1 cellular context compared by ENCODE assay signal in the genomic region with DNA sequence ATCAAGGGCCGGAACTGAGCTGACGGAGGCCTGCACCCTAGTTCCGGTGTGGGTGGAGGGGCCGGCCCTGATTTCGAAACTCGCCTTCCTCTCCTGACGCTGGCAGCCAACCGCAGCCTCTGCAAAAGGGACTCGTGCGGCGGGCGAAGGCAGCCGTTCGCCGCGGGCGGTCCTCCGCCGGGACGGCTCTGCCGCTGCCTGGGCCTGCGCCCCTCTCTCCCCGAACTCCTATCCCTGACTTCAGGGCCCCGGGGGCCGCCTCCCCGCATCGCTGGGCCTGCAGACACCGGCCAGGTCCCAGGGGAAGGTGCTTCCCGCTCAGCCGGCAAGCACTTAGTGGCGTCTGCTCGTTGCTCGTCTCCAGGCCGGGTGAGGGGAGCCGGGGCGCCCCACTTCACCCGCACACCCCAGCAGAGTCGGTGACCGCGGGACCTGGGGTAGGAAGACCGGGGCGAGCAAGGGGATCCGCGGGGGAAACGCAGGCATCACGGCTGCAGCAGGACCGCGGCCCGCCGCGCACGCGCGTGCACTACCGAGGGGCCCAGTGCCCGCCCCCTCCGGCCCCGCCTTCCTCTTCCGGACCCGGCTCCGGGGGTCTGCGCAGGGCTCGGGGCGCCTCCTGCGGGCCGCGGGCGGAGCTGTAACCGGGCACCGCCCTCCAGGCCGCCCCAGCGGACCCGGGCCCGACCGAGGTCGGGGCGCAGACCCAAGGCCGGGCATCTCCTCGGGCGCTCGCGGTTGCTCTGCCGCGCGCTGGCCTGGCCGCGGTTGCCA.
TF ChIP-seq lines count a peak whose summit lies in the region.

No MANE protein-coding gene starts in this region.

TF ChIP-seq in HepG2, 621 proteins besides CTCF, POLR2A, EP300 and RAD21 (continued from another document and continues in another):
- TF ChIP-seq, protein P1, sequence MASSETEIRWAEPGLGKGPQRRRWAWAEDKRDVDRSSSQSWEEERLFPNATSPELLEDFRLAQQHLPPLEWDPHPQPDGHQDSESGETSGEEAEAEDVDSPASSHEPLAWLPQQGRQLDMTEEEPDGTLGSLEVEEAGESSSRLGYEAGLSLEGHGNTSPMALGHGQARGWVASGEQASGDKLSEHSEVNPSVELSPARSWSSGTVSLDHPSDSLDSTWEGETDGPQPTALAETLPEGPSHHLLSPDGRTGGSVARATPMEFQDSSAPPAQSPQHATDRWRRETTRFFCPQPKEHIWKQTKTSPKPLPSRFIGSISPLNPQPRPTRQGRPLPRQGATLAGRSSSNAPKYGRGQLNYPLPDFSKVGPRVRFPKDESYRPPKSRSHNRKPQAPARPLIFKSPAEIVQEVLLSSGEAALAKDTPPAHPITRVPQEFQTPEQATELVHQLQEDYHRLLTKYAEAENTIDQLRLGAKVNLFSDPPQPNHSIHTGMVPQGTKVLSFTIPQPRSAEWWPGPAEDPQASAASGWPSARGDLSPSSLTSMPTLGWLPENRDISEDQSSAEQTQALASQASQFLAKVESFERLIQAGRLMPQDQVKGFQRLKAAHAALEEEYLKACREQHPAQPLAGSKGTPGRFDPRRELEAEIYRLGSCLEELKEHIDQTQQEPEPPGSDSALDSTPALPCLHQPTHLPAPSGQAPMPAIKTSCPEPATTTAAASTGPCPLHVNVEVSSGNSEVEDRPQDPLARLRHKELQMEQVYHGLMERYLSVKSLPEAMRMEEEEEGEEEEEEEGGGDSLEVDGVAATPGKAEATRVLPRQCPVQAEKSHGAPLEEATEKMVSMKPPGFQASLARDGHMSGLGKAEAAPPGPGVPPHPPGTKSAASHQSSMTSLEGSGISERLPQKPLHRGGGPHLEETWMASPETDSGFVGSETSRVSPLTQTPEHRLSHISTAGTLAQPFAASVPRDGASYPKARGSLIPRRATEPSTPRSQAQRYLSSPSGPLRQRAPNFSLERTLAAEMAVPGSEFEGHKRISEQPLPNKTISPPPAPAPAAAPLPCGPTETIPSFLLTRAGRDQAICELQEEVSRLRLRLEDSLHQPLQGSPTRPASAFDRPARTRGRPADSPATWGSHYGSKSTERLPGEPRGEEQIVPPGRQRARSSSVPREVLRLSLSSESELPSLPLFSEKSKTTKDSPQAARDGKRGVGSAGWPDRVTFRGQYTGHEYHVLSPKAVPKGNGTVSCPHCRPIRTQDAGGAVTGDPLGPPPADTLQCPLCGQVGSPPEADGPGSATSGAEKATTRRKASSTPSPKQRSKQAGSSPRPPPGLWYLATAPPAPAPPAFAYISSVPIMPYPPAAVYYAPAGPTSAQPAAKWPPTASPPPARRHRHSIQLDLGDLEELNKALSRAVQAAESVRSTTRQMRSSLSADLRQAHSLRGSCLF (CRISPR knock-in tag; IDR thresholded peaks at IDR 0.05; ENCODE audit: borderline replicate concordance) = 0 out of 2 replicates have a peak, but pooled peaks have one; percentile 31
- TF ChIP-seq ZNF256 (CRISPR knock-in tag; conservative IDR thresholded peaks at IDR 0.05) = peak; percentile 30; the same call in 1 of the 2 replicates
- TF ChIP-seq IKZF1 (IDR thresholded peaks at IDR 0.05) = no peak
- TF ChIP-seq MLLT10 (CRISPR knock-in tag; IDR thresholded peaks at IDR 0.05) = no peak
- no peak for TF ChIP-seq CBX2 (IDR thresholded peaks at IDR 0.05; ENCODE audit: low read depth, low read length)
- no peak for TF ChIP-seq CBX2 (CRISPR knock-in tag; IDR thresholded peaks at IDR 0.05; ENCODE audit: low read depth)
- peak; percentile 62 for TF ChIP-seq IKZF4 (CRISPR knock-in tag; IDR thresholded peaks at IDR 0.05; ENCODE audit: borderline replicate concordance, low read depth, not compliant biosample characterization)
- 0 out of 2 replicates have a peak, but pooled peaks have one; percentile 54 for TF ChIP-seq ZNF512 (CRISPR knock-in tag; IDR thresholded peaks at IDR 0.05)
- TF ChIP-seq MBD4 (IDR thresholded peaks at IDR 0.05; ENCODE audit: borderline replicate concordance, low read length) = no peak
- TF ChIP-seq BRCA1 (CRISPR knock-in tag; IDR thresholded peaks at IDR 0.05) = peak; percentile 80
- TF ChIP-seq ZNF570 (CRISPR knock-in tag; IDR thresholded peaks at IDR 0.05; ENCODE audit: borderline replicate concordance) = no peak
- no peak for TF ChIP-seq ZNF776 (CRISPR knock-in tag; IDR thresholded peaks at IDR 0.05)
- TF ChIP-seq FLYWCH1 (CRISPR knock-in tag; IDR thresholded peaks at IDR 0.05) = no peak
- TF ChIP-seq ZNF879 (CRISPR knock-in tag; IDR thresholded peaks at IDR 0.05) = peak; percentile 93
- TF ChIP-seq ELF4 (CRISPR knock-in tag; IDR thresholded peaks at IDR 0.05; ENCODE audit: borderline replicate concordance) = peak; percentile 93
- no peak; the same call in 1 of the 2 replicates for TF ChIP-seq HIC2 (CRISPR knock-in tag; IDR thresholded peaks at IDR 0.05; ENCODE audit: low read depth)
- no peak; the same call in 1 of the 2 replicates for TF ChIP-seq ZSCAN21 (CRISPR knock-in tag; IDR thresholded peaks at IDR 0.05; ENCODE audit: borderline replicate concordance)
- peak; percentile 27; the same call in 1 of the 2 replicates for TF ChIP-seq ZNF431 (CRISPR knock-in tag; IDR thresholded peaks at IDR 0.05; ENCODE audit: borderline replicate concordance, low read depth)
- TF ChIP-seq ZBTB20 (CRISPR knock-in tag; IDR thresholded peaks at IDR 0.05; ENCODE audit: borderline replicate concordance, low read depth) = no peak
- 0 out of 2 replicates have a peak, but pooled peaks have one; percentile 37 for TF ChIP-seq ZNF577 (CRISPR knock-in tag; IDR thresholded peaks at IDR 0.05; ENCODE audit: borderline replicate concordance, low read depth)
- TF ChIP-seq NONO (IDR thresholded peaks at IDR 0.05) = no peak
- peak; percentile 86 for TF ChIP-seq NONO (CRISPR knock-in tag; conservative IDR thresholded peaks at IDR 0.05)
- TF ChIP-seq KLF11 (CRISPR knock-in tag; IDR thresholded peaks at IDR 0.05) = 0 out of 2 replicates have a peak, but pooled peaks have one; percentile 80
- TF ChIP-seq ZBTB34 (CRISPR knock-in tag; IDR thresholded peaks at IDR 0.05) = peak; percentile 37; the same call in 1 of the 2 replicates
- TF ChIP-seq ZNF546 (CRISPR knock-in tag; conservative IDR thresholded peaks at IDR 0.05) = peak; percentile 52; the same call in 1 of the 2 replicates
- TF ChIP-seq RCOR2 (CRISPR knock-in tag; IDR thresholded peaks at IDR 0.05) = no peak
- no peak for TF ChIP-seq GABPA (IDR thresholded peaks at IDR 0.05; ENCODE audit: low read depth, low read length)
- peak; percentile 92 for TF ChIP-seq GABPA (CRISPR knock-in tag; IDR thresholded peaks at IDR 0.05; ENCODE audit: low read depth)
- peak; percentile 68 for TF ChIP-seq ZNF784 (CRISPR knock-in tag; IDR thresholded peaks at IDR 0.05; ENCODE audit: borderline replicate concordance)
- peak; percentile 24 for TF ChIP-seq SKI (IDR thresholded peaks at IDR 0.05; ENCODE audit: partially characterized antibody)
- TF ChIP-seq FOXK1 (CRISPR knock-in tag; IDR thresholded peaks at IDR 0.05; ENCODE audit: borderline replicate concordance, low read depth) = no peak
- TF ChIP-seq NFE2L2 (IDR thresholded peaks at IDR 0.05; ENCODE audit: low read length) = no peak
- TF ChIP-seq ZNF382 (CRISPR knock-in tag; IDR thresholded peaks at IDR 0.05; ENCODE audit: borderline replicate concordance) = no peak
- peak; percentile 73; the same call in 1 of the 2 replicates for TF ChIP-seq IRF9 (CRISPR knock-in tag; IDR thresholded peaks at IDR 0.05; ENCODE audit: borderline replicate concordance)
- peak; percentile 53 for TF ChIP-seq PHF20 (CRISPR knock-in tag; IDR thresholded peaks at IDR 0.05)
- no peak for TF ChIP-seq NFRKB (IDR thresholded peaks at IDR 0.05)
- peak; percentile 91 for TF ChIP-seq ATF7-NPFF (CRISPR knock-in tag; IDR thresholded peaks at IDR 0.05; ENCODE audit: low read depth)
- no peak; the same call in 1 of the 2 replicates for TF ChIP-seq SP140L (CRISPR knock-in tag; IDR thresholded peaks at IDR 0.05; ENCODE audit: borderline replicate concordance)
- TF ChIP-seq ZNF235 (CRISPR knock-in tag; IDR thresholded peaks at IDR 0.05; ENCODE audit: borderline replicate concordance) = no peak; the same call in 1 of the 2 replicates
- TF ChIP-seq ZBTB10 (CRISPR knock-in tag; IDR thresholded peaks at IDR 0.05; ENCODE audit: borderline replicate concordance) = no peak; the same call in 1 of the 2 replicates
